In the genomic region with DNA sequence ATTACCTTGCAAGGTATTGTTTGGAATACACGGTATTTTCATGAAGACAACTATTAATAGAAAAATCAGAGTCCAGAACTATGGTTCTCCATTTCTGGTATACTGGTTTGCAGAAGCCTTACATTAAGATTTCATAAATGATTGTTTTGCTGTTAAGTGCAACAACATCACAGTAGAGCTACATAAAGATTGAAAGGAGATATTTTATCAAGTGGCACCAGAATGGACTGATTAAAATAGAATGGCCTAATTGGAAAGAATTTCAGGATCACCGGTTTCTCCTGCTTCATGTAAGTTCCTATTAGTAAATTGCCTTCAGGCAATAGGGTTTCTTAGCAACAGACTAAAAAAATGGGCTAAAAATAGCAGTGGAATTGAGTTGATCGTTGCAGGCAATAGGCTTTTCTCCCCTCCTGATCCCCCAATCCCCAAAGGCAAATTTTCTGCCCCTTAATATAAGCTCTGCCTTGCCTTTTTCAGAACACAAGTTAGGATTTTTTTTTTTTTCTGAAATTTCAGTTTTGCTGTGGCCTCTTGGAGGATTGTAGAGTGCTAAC, we compare ENCODE assay signal across 8 cellular contexts. TPM values are rescaled to one million over a fixed set of nuclear protein-coding genes. Genes with fewer than 3 reads are reported as not detected.
DNase-seq lines count a peak whose midpoint lies in the region; ATAC-seq and TF ChIP-seq lines count a peak whose summit lies in the region.

No MANE protein-coding gene starts in this region.

- peaks cover under 1 to 2% (median 2%) of the 10 kb centered on the region in 3 donors for H3K9me3 Mint-ChIP-seq in T-cell

- WGBS in prostate gland = 1% methylated on average over 3 of the region's 3 CpGs

- ATAC-seq in T-cell (replicated peaks in 1 of 4) = no peak
- ATAC-seq in HG03432 (IDR thresholded peaks at IDR 0.05; ENCODE audit: unreplicated experiment) = no peak
- no peak for ATAC-seq in HG02970 (IDR thresholded peaks at IDR 0.05; ENCODE audit: low FRiP score, unreplicated experiment)

- H3K36me3 ChIP-seq in fibroblast of lung (ENCODE audit: control insufficient read depth, insufficient read depth, low read length) = no peaks in the 10 kb centered on the region
- H3K36me3 ChIP-seq in prostate gland = no peaks in the 10 kb centered on the region

- intact Hi-C loops in prostate gland (cut with DNase I) = loop anchor here (10.0 kb wide), 1 partner anchor 67 kb away; a partner anchor contains a TSS

- no peaks in the 10 kb centered on the region for H3K9me3 ChIP-seq in fibroblast of lung (ENCODE audit: control insufficient read depth, insufficient read depth, low read depth, low read length)
- no peaks in the 10 kb centered on the region for H3K9me3 ChIP-seq in prostate gland

- peak overlapping the region; percentile 90 for H3K9ac ChIP-seq in fibroblast of lung (ENCODE audit: insufficient read depth, low read length)

- H3K4me1 Mint-ChIP-seq in T-cell = peaks cover 60 to 72% (median 61%) of the 10 kb centered on the region in 3 donors

- CTCF ChIA-PET in T-cell (lab: Charles Lee) = interaction anchor here (0.7 to 1.4 kb wide), 6 partner anchors 10 to 368 kb away, joined by 3 to 6 read pairs (median 4); a partner anchor contains a TSS

- no peaks in the 10 kb centered on the region for H3K4me1 ChIP-seq in fibroblast of lung (ENCODE audit: control insufficient read depth, extremely low read depth, insufficient read depth, low read length)
- H3K4me1 ChIP-seq in prostate gland (replicated peaks) = no peaks in the 10 kb centered on the region

- POLR2A ChIA-PET in T-cell (lab: Charles Lee) = interaction anchor here (0.6 to 2.0 kb wide), 10 partner anchors 11 to 1797 kb away, joined by 3 to 6 read pairs (median 4); a partner anchor contains a TSS

- H3K4me3 Mint-ChIP-seq in T-cell = peak overlapping the region; percentile 93 to 98 (median 94)

- H3K27me3 ChIP-seq in fibroblast of lung (ENCODE audit: control insufficient read depth, insufficient read depth, low read length) (no peaks in the 10 kb centered on the region), prostate gland (replicated peaks; ENCODE audit: insufficient read depth) (no peaks in the 10 kb centered on the region)

- H3K27me3 Mint-ChIP-seq in T-cell = no peaks in the 10 kb centered on the region

- H3K4me2 ChIP-seq in fibroblast of lung (ENCODE audit: extremely low read depth, insufficient read depth, low read length) = peak overlapping the region; percentile 90

- H3K4me3 ChIP-seq in fibroblast of lung (replicated peaks in 1 of 4; ENCODE audit: control extremely low read depth in 1 of 4, insufficient read depth in 1 of 4, low read depth in 3 of 4, low read length in 4 of 4) (peak overlapping the region; percentile 71 to 97 (median 89)), prostate gland (peak overlapping the region; percentile 59 to 95)

- H3K27ac ChIP-seq in fibroblast of lung (ENCODE audit: insufficient read depth, low read length) = peak overlapping the region; percentile 98
- peak overlapping the region; percentile 83 to 89 for H3K27ac ChIP-seq in prostate gland

- H3K36me3 Mint-ChIP-seq in T-cell = peaks cover 5% of the 10 kb centered on the region

- peak overlapping the region; percentile 93 to 96 for H3K27ac Mint-ChIP-seq in T-cell

- no peak for TF ChIP-seq POLR2A in prostate gland (IDR thresholded peaks at IDR 0.05)

- peak; percentile 57 for DNase-seq in D341Med (ENCODE audit: low spot score)
- DNase-seq in Kasumi-1 (lab: John Stamatoyannopoulos, UW) = peak; percentile 57 to 65
- no peak for DNase-seq in T-cell
- DNase-seq in fibroblast of lung (ENCODE audit: low read depth in 2 of 2) = peak; percentile 47 to 73
- DNase-seq in prostate gland (ENCODE audit: low spot score) = no peak
- DNase-seq in stimulated activated CD4-positive, alpha-beta T cell treated with anti-CD3 and anti-CD28 coated beads, Interleukin-15, amount 100 ng/mL, for 24 hours = no peak

- TF ChIP-seq CTCF in fibroblast of lung (conservative IDR thresholded peaks at IDR 0.05 in 1 of 2, IDR thresholded peaks at IDR 0.05 in 1 of 2; ENCODE audit: low read depth in 1 of 2, low read length in 2 of 2) (no peak), prostate gland (IDR thresholded peaks at IDR 0.05) (no peak)

- H3K79me2 ChIP-seq in fibroblast of lung (ENCODE audit: control insufficient read depth, insufficient read depth, low read length) = peaks cover 53% of the 10 kb centered on the region

- no peaks in the 10 kb centered on the region for H4K20me1 ChIP-seq in fibroblast of lung (ENCODE audit: control insufficient read depth, extremely low read depth, insufficient read depth, low read length)

- H2AFZ ChIP-seq in fibroblast of lung (ENCODE audit: low read length) = no peak overlapping the region

RNA-seq across cellular contexts. Expression of a gene that starts 0.9 kb away (rescaled TPM):
- total RNA-seq in T-cell (1 to 10 TPM in 4 of 5 donors, under 1 TPM in 1; 0.88 to 1.7 (median 1.4) TPM), fibroblast of lung (3.1 and 4.1 TPM in 2 replicates), prostate gland (1 to 10 TPM in 1 of 2 donors, under 1 TPM in 1; 0.73 to 3.4 TPM)
- polyA plus RNA-seq in fibroblast of lung = 3.5 and 4.7 TPM in 2 replicates
- 1.9 and 2.4 TPM in 2 replicates for polyA plus RNA-seq in fibroblast of lung (2012)
- 0.79 and 2.6 TPM in 2 replicates for polyA minus RNA-seq in fibroblast of lung (ENCODE audit: low replicate concordance)

RNA-seq across cellular contexts. Expression of a gene that starts 1.3 kb away (rescaled TPM):
- 10 to 100 TPM; 23.5 to 33.9 (median 33.6) TPM for total RNA-seq in T-cell
- total RNA-seq in fibroblast of lung = 50.8 and 56.1 TPM in 2 replicates
- polyA plus RNA-seq in fibroblast of lung = 41.8 and 44.2 TPM in 2 replicates
- 32.7 and 36.8 TPM in 2 replicates for polyA plus RNA-seq in fibroblast of lung (2012)
- polyA minus RNA-seq in fibroblast of lung (ENCODE audit: low replicate concordance) = 2.8 and 6.1 TPM in 2 replicates
- 10 to 100 TPM; 34.0 to 36.1 TPM for total RNA-seq in prostate gland

Comparison
In these comparisons a context has a peak if more than half of its experiments do, and no peak if none do; other contexts are left out.
1. DNase-seq: peak in D341Med (single experiment), Kasumi-1 (2 of 2) and fibroblast of lung (2 of 2); none in T-cell (0 of 34), prostate gland (single experiment) and stimulated activated CD4-positive, alpha-beta T cell treated with anti-CD3 and anti-CD28 coated beads, Interleukin-15, amount 100 ng/mL, for 24 hours (single experiment).